Comparison of ENCODE assay signal across 10 cellular contexts in genomic region chr2:161166538-161167409, GRCh38. TPM values are rescaled to one million over a fixed set of nuclear protein-coding genes. Genes with fewer than 3 reads are reported as not detected.
DNase-seq lines count a peak whose midpoint lies in the region; ATAC-seq and FAIRE-seq lines count a peak whose summit lies in the region.
"Had no signal": no experiment of that assay in that cellular context is flagged by ENCODE, and none has a peak within 500 bp of the region (broad histone marks: within the 10 kb centered on the region; RNA-seq: fewer than 3 reads in every experiment).

No MANE protein-coding gene starts in this region.

- no peak overlapping the region for H4K8ac ChIP-seq in mesenchymal stem cell (ENCODE audit: low read length)

- no peak overlapping the region for H2BK120ac ChIP-seq in mesenchymal stem cell (ENCODE audit: low read depth, low read length)

- no peak overlapping the region for H4K91ac ChIP-seq in mesenchymal stem cell (ENCODE audit: low read length)

- no peaks in the 10 kb centered on the region for H3K27me3 Mint-ChIP-seq in activated CD4-positive, alpha-beta memory T cell treated with anti-CD3 and anti-CD28 coated beads, Interleukin-2, amount 10 ng/mL, durations not matched to agents 7 days and 5 days

- peaks cover 4% of the 10 kb centered on the region for H3K9me3 Mint-ChIP-seq in activated CD4-positive, alpha-beta memory T cell treated with anti-CD3 and anti-CD28 coated beads, Interleukin-2, amount 10 ng/mL, durations not matched to agents 7 days and 5 days

- peaks cover 5% of the 10 kb centered on the region for H3K4me1 ChIP-seq in mesenchymal stem cell (ENCODE audit: control insufficient read depth, insufficient read depth, low read depth, low read length)
- H3K4me1 ChIP-seq: parathyroid adenoma had no signal

- peak overlapping the region; percentile 74 for H3K27ac ChIP-seq in mesenchymal stem cell (ENCODE audit: low read length, poor library complexity, severe bottlenecking)
- H3K27ac ChIP-seq: parathyroid adenoma, SK-N-MC had no signal

- no peak overlapping the region for H3K4me2 ChIP-seq in mesenchymal stem cell (ENCODE audit: low read length, poor library complexity, severe bottlenecking)

- no peak overlapping the region for H2BK12ac ChIP-seq in mesenchymal stem cell (ENCODE audit: low read length in 2 of 2)

- POLR2A ChIA-PET in activated CD4-positive, alpha-beta memory T cell treated with anti-CD3 and anti-CD28 coated beads, Interleukin-2, amount 10 ng/mL, durations not matched to agents 7 days and 5 days (lab: Charles Lee) = interaction anchor here (1.0 to 1.7 kb wide), 7 partner anchors 9 to 907 kb away, joined by 3 to 14 read pairs (median 4); partner anchors contain the start of gene DPP4

- H3K27me3 ChIP-seq in mesenchymal stem cell (ENCODE audit: control insufficient read depth in 1 of 2, insufficient read depth in 1 of 2, low read length in 2 of 2) = no peaks in the 10 kb centered on the region

- H2BK15ac ChIP-seq in mesenchymal stem cell (ENCODE audit: low read depth, poor library complexity, severe bottlenecking) = no peak overlapping the region

- DNase-seq in GM19239 (ENCODE audit: insufficient read length, low spot score) = no peak
- peak; percentile 73 for DNase-seq in activated CD4-positive, alpha-beta memory T cell treated with anti-CD3 and anti-CD28 coated beads, Interleukin-2, amount 10 ng/mL, durations not matched to agents 7 days and 5 days
- no peak for DNase-seq in mesenchymal stem cell
- DNase-seq in KG1 (lab: John Stamatoyannopoulos, UW) = no peak
- no peak for DNase-seq in NCI-H187 (lab: John Stamatoyannopoulos, UW)
- no peak for DNase-seq in AG08396 (ENCODE audit: low spot score)
- no peak for DNase-seq in NCI-H1105 treated with DMSO at 0.1 percent for 48 hours (lab: John Stamatoyannopoulos, UW)

- H3K14ac ChIP-seq in mesenchymal stem cell (ENCODE audit: low read length in 2 of 2) = no peak overlapping the region

- no peak overlapping the region for H3K23ac ChIP-seq in mesenchymal stem cell (ENCODE audit: low read length in 2 of 2)

- H2AFZ ChIP-seq in mesenchymal stem cell (ENCODE audit: low read depth, low read length) = no peak overlapping the region
- H2AFZ ChIP-seq: parathyroid adenoma had no signal

- WGBS in mesenchymal stem cell = 99% methylated on average over 4 of the region's 6 CpGs

- peak overlapping the region; percentile 84 for H3K27ac Mint-ChIP-seq in activated CD4-positive, alpha-beta memory T cell treated with anti-CD3 and anti-CD28 coated beads, Interleukin-2, amount 10 ng/mL, durations not matched to agents 7 days and 5 days

- peak; percentile 61 for ATAC-seq in HG03103 (IDR thresholded peaks at IDR 0.05; ENCODE audit: low read depth, unreplicated experiment)

- CTCF ChIA-PET in activated CD4-positive, alpha-beta memory T cell treated with anti-CD3 and anti-CD28 coated beads, Interleukin-2, amount 10 ng/mL, durations not matched to agents 7 days and 5 days (lab: Charles Lee) = interaction anchor here (0.9 to 2.0 kb wide), 2 partner anchors 27 to 103 kb away, joined by 3 to 6 read pairs; no protein-coding TSS in a partner anchor

- no peak overlapping the region for H3K4ac ChIP-seq in mesenchymal stem cell (ENCODE audit: low read depth in 1 of 2, low read length in 2 of 2)

- no peak overlapping the region for H3K9ac ChIP-seq in mesenchymal stem cell (ENCODE audit: low read length)
- H3K9ac ChIP-seq: parathyroid adenoma had no signal

- H3K36me3 Mint-ChIP-seq in activated CD4-positive, alpha-beta memory T cell treated with anti-CD3 and anti-CD28 coated beads, Interleukin-2, amount 10 ng/mL, durations not matched to agents 7 days and 5 days (ENCODE audit: low read depth) = peaks cover 78% of the 10 kb centered on the region

- peaks cover 0 to 39% of the 10 kb centered on the region in 2 experiments for H3K36me3 ChIP-seq in mesenchymal stem cell (ENCODE audit: control insufficient read depth in 1 of 2, insufficient read depth in 2 of 2, low read depth in 1 of 2, low read length in 2 of 2)

- peak; percentile 98 for FAIRE-seq in GM19239 (lab: Jason Lieb, UNC)

- peaks cover 84% of the 10 kb centered on the region for H3K4me1 Mint-ChIP-seq in activated CD4-positive, alpha-beta memory T cell treated with anti-CD3 and anti-CD28 coated beads, Interleukin-2, amount 10 ng/mL, durations not matched to agents 7 days and 5 days

- peak overlapping the region; percentile 40 for H3K4me3 Mint-ChIP-seq in activated CD4-positive, alpha-beta memory T cell treated with anti-CD3 and anti-CD28 coated beads, Interleukin-2, amount 10 ng/mL, durations not matched to agents 7 days and 5 days

- H3K4me3 ChIP-seq in mesenchymal stem cell (ENCODE audit: insufficient read depth in 1 of 2, low read depth in 1 of 2, low read length in 2 of 2) = no peak overlapping the region

- H2AK5ac ChIP-seq in mesenchymal stem cell (ENCODE audit: low read length, severe bottlenecking) = peak overlapping the region; percentile 23

- no peak overlapping the region for H2BK5ac ChIP-seq in mesenchymal stem cell (ENCODE audit: low read depth, low read length, poor library complexity, severe bottlenecking)

- H3K79me1 ChIP-seq in mesenchymal stem cell (replicated peaks; ENCODE audit: low read length, poor library complexity, severe bottlenecking) = peaks cover 3% of the 10 kb centered on the region

- H3K18ac ChIP-seq in mesenchymal stem cell (ENCODE audit: low read depth in 1 of 2, low read length in 2 of 2) = no peak overlapping the region

- no peaks in the 10 kb centered on the region for H3K9me3 ChIP-seq in mesenchymal stem cell (ENCODE audit: control insufficient read depth, low read length)

RNA-seq across cellular contexts. Expression of gene TANK, which starts 6.5 kb away (rescaled TPM):
- total RNA-seq in activated CD4-positive, alpha-beta memory T cell treated with anti-CD3 and anti-CD28 coated beads, Interleukin-2, amount 10 ng/mL, durations not matched to agents 7 days and 5 days = 100 to 1,000 TPM; 118 to 126 TPM
- polyA plus RNA-seq in mesenchymal stem cell (2013, experiment 1 of 2) = 50.9 TPM
- 56.2 TPM for polyA plus RNA-seq in mesenchymal stem cell (2013, experiment 2 of 2)
